8 cellular contexts compared by ENCODE assay signal in genomic region chr11:82901165-82901938, GRCh38. TPM values are rescaled to one million over a fixed set of nuclear protein-coding genes. Genes with fewer than 3 reads are reported as not detected.
A peak's percentile ranks its signal among the peaks of the same experiment; 100 is the strongest.
DNase-seq lines count a peak whose midpoint lies in the region; ATAC-seq and TF ChIP-seq lines count a peak whose summit lies in the region.

DDIAS (plus strand) TSS chr11:82901736; CDS start chr11:82914739, 13,003 bp downstream.

- no peaks in the 10 kb centered on the region for H3K27me3 Mint-ChIP-seq in IgD-negative memory B cell

- peaks cover 15 to 33% (median 30%) of the 10 kb centered on the region in 3 donors for H3K4me1 Mint-ChIP-seq in IgD-negative memory B cell

- H3K36me3 Mint-ChIP-seq in IgD-negative memory B cell, result no peaks in the 10 kb centered on the region

- no peaks in the 10 kb centered on the region for H3F3A ChIP-seq in PC-3 (ENCODE audit: low read length, unreplicated experiment)

- H3K36me3 ChIP-seq in PC-3 (ENCODE audit: low read depth, low read length) (no peaks in the 10 kb centered on the region), mucosa of descending colon (ENCODE audit: low read depth) (no peaks in the 10 kb centered on the region)

- H3K9ac ChIP-seq in PC-3 (ENCODE audit: low read length), result peak within 1 kb of the TSS; percentile 65

- ATAC-seq in GM21529 (IDR thresholded peaks at IDR 0.05; ENCODE audit: unreplicated experiment) (peak; percentile 69), PC-3 (peak; percentile 59), mucosa of descending colon (peak; percentile 87)

- H3K4me3 Mint-ChIP-seq in IgD-negative memory B cell, result peak within 1 kb of the TSS; percentile 84 to 100 (median 99)

- peak within 1 kb of the TSS; percentile 85 to 99 (median 95) for H3K27ac Mint-ChIP-seq in IgD-negative memory B cell

- POLR2A ChIA-PET in PC-3 (lab: Charles Lee; ENCODE audit: unreplicated experiment), result interaction anchor here (0.5 to 2.1 kb wide), 5 partner anchors 25 to 271 kb away, joined by 3 to 18 read pairs (median 5); partner anchors contain the start of gene PCF11

- H3K9me2 ChIP-seq in PC-3 (replicated peaks; ENCODE audit: low read length), result no peaks in the 10 kb centered on the region

- peak within 1 kb of the TSS; percentile 93 for H3K4me2 ChIP-seq in PC-3 (ENCODE audit: low read length)

- H4K20me1 ChIP-seq in PC-3 (ENCODE audit: low read length), result 0 out of 2 replicates have a peak, but pooled peaks cover under 1% of the 10 kb centered on the region

- CTCF ChIA-PET in PC-3 (lab: Charles Lee), result interaction anchor here (0.6 to 2.3 kb wide), 3 partner anchors 26 to 381 kb away, joined by 3 to 20 read pairs (median 4); no protein-coding TSS in a partner anchor

- no peaks in the 10 kb centered on the region for H3K27me3 ChIP-seq in PC-3 (ENCODE audit: low read length)

- H3K9me3 ChIP-seq in PC-3 (ENCODE audit: low read length) (no peaks in the 10 kb centered on the region), mucosa of descending colon (no peaks in the 10 kb centered on the region)

- no peak for TF ChIP-seq CTCF in PC-3 (conservative IDR thresholded peaks at IDR 0.05; ENCODE audit: low read depth, low read length)
- no peak for TF ChIP-seq CTCF in mucosa of descending colon (IDR thresholded peaks at IDR 0.05)

- H3K79me2 ChIP-seq in PC-3 (ENCODE audit: low read length), result peaks cover 64% of the 10 kb centered on the region

- H3K27ac ChIP-seq in PC-3 (ENCODE audit: low read length) (peak within 1 kb of the TSS; percentile 9), epithelial cell of prostate (peak within 1 kb of the TSS; percentile 73)

- peak within 1 kb of the TSS; percentile 90 for H2AFZ ChIP-seq in PC-3 (ENCODE audit: low read length)

- H3K9me3 Mint-ChIP-seq in IgD-negative memory B cell, result peaks cover 0 to 4% (median 0%) of the 10 kb centered on the region in 3 donors

- H3K4me1 ChIP-seq in PC-3 (ENCODE audit: insufficient read depth, low read length), result peaks cover 27% of the 10 kb centered on the region
- peaks cover 5% of the 10 kb centered on the region for H3K4me1 ChIP-seq in mucosa of descending colon (ENCODE audit: low read depth)

- intact Hi-C loops in PC-3 (cut with micrococcal nuclease) (loop anchor here (1.0 to 2.0 kb wide), 6 partner anchors 43 to 385 kb away; partner anchors contain the start of genes ANKRD42, CCDC90B and PCF11), mucosa of descending colon (cut with DNase I, micrococcal nuclease) (loop anchor here (10.0 kb wide), 3 partner anchors 173 to 343 kb away; partner anchors contain the start of gene RAB30 (in 1 of the 2))

- H3K4me3 ChIP-seq in PC-3 (ENCODE audit: low read length) (peak within 1 kb of the TSS; percentile 83), mucosa of descending colon (peak within 1 kb of the TSS; percentile 27)

- BruUV-seq in PC-3 (replicated peaks; lab: Mats Ljungman, UMichigan), result no TSS peak

- DNase-seq in DMS 273 (lab: John Stamatoyannopoulos, UW; ENCODE audit: unreplicated experiment) (peak; percentile 98), PC-3 (peak; percentile 100), activated T-cell treated with anti-CD3 and anti-CD28 coated beads for 48 hours (ENCODE audit: low read depth) (peak; percentile 89), epithelial cell of prostate (ENCODE audit: low read depth, low spot score) (peak; percentile 93), mucosa of descending colon (peak; percentile 94 to 98 (median 96))
- DNase-seq in stimulated activated CD8-positive, alpha-beta memory T cell treated with anti-CD3 and anti-CD28 coated beads, Interleukin-4, amount 100 ng/mL, for 24 hours (ENCODE audit: low read depth), result peak; percentile 88

RNA-seq across cellular contexts. Expression of gene DDIAS, which starts in this region (rescaled TPM):
- polyA plus RNA-seq in IgD-negative memory B cell, result 1.7 TPM
- 24.9 and 25.4 TPM in 2 replicates for total RNA-seq in PC-3 (2014; rRNA removed)
- 1 to 10 TPM in 2 of 3 donors, under 1 TPM in 1; 0.87 to 4.4 (median 1.2) TPM for total RNA-seq in mucosa of descending colon

Comparison
In these comparisons a context has a peak if more than half of its experiments do, and no peak if none do; other contexts are left out.
1. Peak in every context shown above with its lines: DNase-seq, ATAC-seq, H3K4me3 ChIP-seq and H3K27ac ChIP-seq.